Comparison of ENCODE assay signal across 8 cellular contexts in the genomic region with DNA sequence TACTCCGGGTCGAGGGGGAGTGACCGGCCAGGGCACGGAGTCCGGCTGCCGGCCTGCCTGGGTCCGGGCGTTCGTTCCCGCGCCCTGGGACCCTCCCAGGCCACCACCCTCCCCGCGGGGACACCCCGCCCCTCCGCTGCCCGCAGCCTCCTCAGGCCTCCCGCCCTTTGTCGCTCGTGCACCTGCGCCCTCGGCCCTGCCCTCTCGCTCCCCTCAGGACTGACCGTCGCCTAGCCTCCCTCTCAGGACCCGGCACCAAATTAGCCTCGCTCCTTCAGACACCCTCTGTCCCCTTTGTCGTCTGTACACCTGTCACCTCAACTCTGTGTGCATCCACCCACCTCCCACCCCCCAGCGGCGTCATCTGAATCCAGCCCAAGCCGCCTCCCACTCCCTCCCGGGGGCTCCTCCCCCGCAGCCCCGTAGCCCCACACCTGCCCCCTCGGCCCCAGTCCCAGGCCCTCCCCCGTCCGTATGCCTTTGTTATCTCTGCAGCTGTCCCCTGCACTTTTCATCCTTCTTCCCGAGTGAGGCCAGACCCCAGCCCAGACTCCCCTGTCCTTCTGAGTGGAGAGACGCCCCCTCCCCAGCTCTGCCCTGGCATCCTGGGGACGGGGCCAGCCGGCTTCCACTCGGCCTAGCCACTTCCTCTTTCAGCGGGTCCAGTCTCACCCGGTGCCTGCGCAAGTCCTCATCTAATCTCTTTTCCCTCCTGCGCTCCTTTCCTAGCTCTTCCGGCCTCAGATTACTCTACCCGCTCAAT. TPM values are rescaled to one million over a fixed set of nuclear protein-coding genes. Genes with fewer than 3 reads are reported as not detected.
DNase-seq lines count a peak whose midpoint lies in the region; ATAC-seq and TF ChIP-seq lines count a peak whose summit lies in the region.

No MANE protein-coding gene starts in this region.

- H3K9me3 ChIP-seq in neuron (ENCODE audit: low read length), result no peaks in the 10 kb centered on the region
- no peaks in the 10 kb centered on the region for H3K9me3 ChIP-seq in uterus

- H3K27me3 ChIP-seq in neuron (ENCODE audit: insufficient read depth, low read length) (no peaks in the 10 kb centered on the region), uterus (peaks cover 0 to 8% of the 10 kb centered on the region in 2 donors)

- TF ChIP-seq CTCF in uterus (IDR thresholded peaks at IDR 0.05), result no peak

- intact Hi-C loops in uterus (cut with DNase I; ENCODE audit: low total_unique reads), result no loop called here

- H3K4me1 ChIP-seq in neuron (ENCODE audit: insufficient read depth, low read length), result peaks cover 34% of the 10 kb centered on the region
- H3K4me1 ChIP-seq in uterus, result peaks cover 0 to 22% of the 10 kb centered on the region in 2 donors

- peak overlapping the region; percentile 66 for H2AFZ ChIP-seq in neuron (ENCODE audit: low read depth, low read length)

- TF ChIP-seq POLR2A in uterus (IDR thresholded peaks at IDR 0.05), result no peak

- peak; percentile 25 for ATAC-seq in HG03139 (IDR thresholded peaks at IDR 0.05; ENCODE audit: unreplicated experiment)
- ATAC-seq in esophagus mucosa, result peak; percentile 16

- peak overlapping the region; percentile 42 to 66 for H3K27ac ChIP-seq in uterus

- peak overlapping the region; percentile 70 for H3K4me3 ChIP-seq in neuron (ENCODE audit: low read length)
- peak overlapping the region; percentile 49 to 59 for H3K4me3 ChIP-seq in uterus

- H3K36me3 ChIP-seq in neuron (ENCODE audit: insufficient read depth, low read length) (peaks cover 22% of the 10 kb centered on the region), uterus (no peaks in the 10 kb centered on the region)

- peak; percentile 61 to 66 for DNase-seq in NCI-H2081 (lab: John Stamatoyannopoulos, UW)
- no peak for DNase-seq in NCI-H2081 treated with DMSO at 0.1 percent for 48 hours (lab: John Stamatoyannopoulos, UW)
- peak; percentile 55 for DNase-seq in NCI-H748 treated with DMSO at 0.1 percent for 48 hours (lab: John Stamatoyannopoulos, UW)
- DNase-seq in activated CD8-positive, alpha-beta memory T cell treated with anti-CD3 and anti-CD28 coated beads, Interleukin-2, amount 50 U/mL, for 4 hours, result peak; percentile 66
- peak in 1 of 2 donors; percentile 43 for DNase-seq in uterus

RNA-seq across cellular contexts. Expression of gene TIGD3, which starts 0.6 kb away (rescaled TPM):
- total RNA-seq in esophagus mucosa (0.16 TPM), uterus (under 1 TPM in 2 of 4 donors, not detected in 2; under 0.01 to 0.35 TPM)

RNA-seq across cellular contexts. Expression of gene DPF2, which starts 21.5 kb away (rescaled TPM):
- total RNA-seq in esophagus mucosa (30.4 TPM), uterus (100 to 1,000 TPM in 1 of 4 donors, 10 to 100 TPM in 3; 16.1 to 108 (median 56.8) TPM)

RNA-seq across cellular contexts. Expression of gene SLC25A45, which starts 27.3 kb away (rescaled TPM):
- 3.4 TPM for total RNA-seq in esophagus mucosa
- 1 to 10 TPM in 2 of 4 donors, under 1 TPM in 1, not detected in 1; 0.29 to 5.9 (median 5.3) TPM for total RNA-seq in uterus

RNA-seq across cellular contexts. Expression of gene FRMD8, which starts 31.2 kb away (rescaled TPM):
- total RNA-seq in esophagus mucosa, result 37.1 TPM
- 100 to 1,000 TPM in 1 of 4 donors, 10 to 100 TPM in 3; 15.9 to 160 (median 41.5) TPM for total RNA-seq in uterus

RNA-seq across cellular contexts. Expression of gene CDC42EP2, which starts 40.5 kb away (rescaled TPM):
- 0.92 TPM for total RNA-seq in esophagus mucosa
- total RNA-seq in uterus, result 10 to 100 TPM in 3 of 4 donors, 1 to 10 TPM in 1; 9.7 to 65.3 (median 33.2) TPM
